In the genomic region with DNA sequence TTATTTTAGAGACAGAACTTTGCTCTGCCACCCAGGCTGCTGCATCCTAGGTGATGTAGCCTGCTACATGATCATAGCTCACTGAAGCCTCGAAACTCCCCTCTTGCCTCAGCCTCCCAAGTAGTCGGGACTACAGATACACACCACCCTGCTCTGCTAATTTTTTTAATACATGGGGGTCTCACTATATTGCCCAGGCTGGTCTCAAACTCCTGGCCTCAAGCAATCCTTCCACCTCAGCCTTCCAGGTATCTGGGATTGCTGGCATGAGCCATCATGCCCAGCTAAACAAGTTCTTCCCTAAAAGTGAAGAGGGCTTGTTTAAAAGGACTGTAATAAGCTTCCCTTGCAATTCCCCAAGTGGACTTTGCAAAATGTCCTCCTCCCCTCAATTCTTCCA, we compare ENCODE assay signal across 36 cellular contexts.
"Had no signal": no experiment of that assay in that cellular context is flagged by ENCODE, and none has a peak within 500 bp of the region (broad histone marks: within the 10 kb centered on the region; RNA-seq: fewer than 3 reads in every experiment).

No MANE protein-coding gene starts in this region.

- H3K4me1 ChIP-seq: body of pancreas, breast epithelium, esophagus squamous epithelium had no signal

- H3K27ac Mint-ChIP-seq: activated CD4-positive, alpha-beta memory T cell treated with anti-CD3 and anti-CD28 coated beads for 36 hours; activated CD4-positive, alpha-beta T cell treated with anti-CD3 and anti-CD28 coated beads for 36 hours; activated CD4-positive, alpha-beta T cell treated with anti-CD3 and anti-CD28 coated beads, Interleukin-2, amount 10 ng/mL, durations not matched to agents 24 days and 14 days; activated CD8-positive, alpha-beta T cell treated with anti-CD3 and anti-CD28 coated beads, Interleukin-2, amount 10 ng/mL, durations not matched to agents 7 days and 5 days; activated naive CD4-positive, alpha-beta T cell treated with anti-CD3 and anti-CD28 coated beads for 36 hours; activated naive CD4-positive, alpha-beta T cell treated with anti-CD3 and anti-CD28 coated beads, Interleukin-2, amount 50 U/mL, for 24 hours; activated naive CD8-positive, alpha-beta T cell treated with anti-CD3 and anti-CD28 coated beads for 36 hours; activated naive CD8-positive, alpha-beta T cell treated with anti-CD3 and anti-CD28 coated beads, Interleukin-2, amount 50 U/mL, for 24 hours; activated T-helper 2 cell treated with anti-CD3 and anti-CD28 coated beads, Interferon-gamma antibody, Interleukin-2, Interleukin-4, amounts not matched to agents 10 μg/mL and 5 μg/mL and 100 μg/mL, durations not matched to agents 14 hours and 24 hours and 36 hours; dendritic cell treated with granulocyte-macrophage colony-stimulating factor and Interleukin-4, amounts not matched to agents 40 ng/mL and 50 ng/mL, for 4 days; effector memory CD8-positive, alpha-beta T cell; T-helper 17 cell; T-helper 2 cell treated with Interferon-gamma antibody and Interleukin-4, amounts not matched to agents 5 μg/mL and 100 μg/mL, for 36 hours had no signal

- ATAC-seq: activated CD4-positive, alpha-beta T cell treated with anti-CD3 and anti-CD28 coated beads for 36 hours; activated CD8-positive, alpha-beta T cell treated with anti-CD3 and anti-CD28 coated beads, Interleukin-2, amount 10 ng/mL, durations not matched to agents 7 days and 5 days; activated naive CD8-positive, alpha-beta T cell treated with anti-CD3 and anti-CD28 coated beads, Interleukin-2, amount 50 U/mL, for 24 hours; activated T-cell treated with anti-CD3 and anti-CD28 coated beads, Interleukin-2, amount 50 U/mL, for 4 hours; body of pancreas; effector memory CD8-positive, alpha-beta T cell; T-helper 17 cell had no signal

- DNase-seq: activated CD4-positive, alpha-beta memory T cell treated with anti-CD3 and anti-CD28 coated beads for 36 hours; activated CD4-positive, alpha-beta T cell treated with anti-CD3 and anti-CD28 coated beads for 36 hours; activated CD4-positive, alpha-beta T cell treated with anti-CD3 and anti-CD28 coated beads, Interleukin-2, amount 10 ng/mL, durations not matched to agents 24 days and 14 days; activated CD4-positive, CD25-positive, alpha-beta regulatory T cell; activated CD4-positive, CD25-positive, alpha-beta regulatory T cell treated with anti-CD3 and anti-CD28 coated beads, Interleukin-2, amount 50 U/mL, for 72 hours; activated CD8-positive, alpha-beta T cell treated with anti-CD3 and anti-CD28 coated beads, Interleukin-2, amount 10 ng/mL, durations not matched to agents 7 days and 5 days; activated effector memory CD4-positive, alpha-beta T cell treated with anti-CD3 and anti-CD28 coated beads, Interleukin-2, amount 50 U/mL, for 16 hours; activated naive CD4-positive, alpha-beta T cell treated with anti-CD3 and anti-CD28 coated beads for 36 hours; activated naive CD8-positive, alpha-beta T cell treated with anti-CD3 and anti-CD28 coated beads for 36 hours; activated naive CD8-positive, alpha-beta T cell treated with anti-CD3 and anti-CD28 coated beads, Interleukin-2, amount 50 U/mL, for 24 hours; activated T-cell treated with anti-CD3 and anti-CD28 coated beads, Interleukin-2, amount 50 U/mL, for 4 hours; adrenal gland; amygdala; aorta; body of pancreas; central memory CD4-positive, alpha-beta T cell; cerebellar nuclear complex; effector CD4-positive, alpha-beta T cell; effector memory CD8-positive, alpha-beta T cell; esophagus squamous epithelium; foreskin melanocyte; head of caudate nucleus; T-helper 1 cell; T-helper 17 cell; T1000; WERI-Rb-1 had no signal

- H3K9me3 Mint-ChIP-seq: activated CD4-positive, alpha-beta memory T cell treated with anti-CD3 and anti-CD28 coated beads for 36 hours; activated naive CD4-positive, alpha-beta T cell treated with anti-CD3 and anti-CD28 coated beads for 36 hours; activated naive CD4-positive, alpha-beta T cell treated with anti-CD3 and anti-CD28 coated beads, Interleukin-2, amount 50 U/mL, for 24 hours; activated naive CD8-positive, alpha-beta T cell treated with anti-CD3 and anti-CD28 coated beads for 36 hours; activated naive CD8-positive, alpha-beta T cell treated with anti-CD3 and anti-CD28 coated beads, Interleukin-2, amount 50 U/mL, for 24 hours; activated T-cell treated with anti-CD3 and anti-CD28 coated beads, Interleukin-2, amount 50 U/mL, for 4 hours; activated T-helper 2 cell treated with anti-CD3 and anti-CD28 coated beads, Interferon-gamma antibody, Interleukin-2, Interleukin-4, amounts not matched to agents 10 μg/mL and 5 μg/mL and 100 μg/mL, durations not matched to agents 14 hours and 24 hours and 36 hours; dendritic cell treated with granulocyte-macrophage colony-stimulating factor and Interleukin-4, amounts not matched to agents 40 ng/mL and 50 ng/mL, for 4 days; effector memory CD8-positive, alpha-beta T cell; T-helper 2 cell treated with Interferon-gamma antibody and Interleukin-4, amounts not matched to agents 5 μg/mL and 100 μg/mL, for 36 hours had no signal

- FAIRE-seq: endometrium, endothelial cell of umbilical vein had no signal

- H3K27ac ChIP-seq: adrenal gland, body of pancreas, breast epithelium, cardiac muscle cell, coronary artery, epithelial cell of prostate, esophagus squamous epithelium, WERI-Rb-1 had no signal

- H3K27me3 ChIP-seq: adrenal gland, body of pancreas, breast epithelium, cardiac muscle cell, esophagus squamous epithelium had no signal

- H3K4me3 Mint-ChIP-seq: activated CD4-positive, alpha-beta memory T cell treated with anti-CD3 and anti-CD28 coated beads for 36 hours; activated CD4-positive, alpha-beta T cell treated with anti-CD3 and anti-CD28 coated beads for 36 hours; activated CD4-positive, alpha-beta T cell treated with anti-CD3 and anti-CD28 coated beads, Interleukin-2, amount 10 ng/mL, durations not matched to agents 24 days and 14 days; activated CD8-positive, alpha-beta T cell treated with anti-CD3 and anti-CD28 coated beads, Interleukin-2, amount 10 ng/mL, durations not matched to agents 7 days and 5 days; activated naive CD4-positive, alpha-beta T cell treated with anti-CD3 and anti-CD28 coated beads for 36 hours; activated naive CD4-positive, alpha-beta T cell treated with anti-CD3 and anti-CD28 coated beads, Interleukin-2, amount 50 U/mL, for 24 hours; activated naive CD8-positive, alpha-beta T cell treated with anti-CD3 and anti-CD28 coated beads for 36 hours; activated naive CD8-positive, alpha-beta T cell treated with anti-CD3 and anti-CD28 coated beads, Interleukin-2, amount 50 U/mL, for 24 hours; activated T-cell treated with anti-CD3 and anti-CD28 coated beads, Interleukin-2, amount 50 U/mL, for 4 hours; dendritic cell treated with granulocyte-macrophage colony-stimulating factor and Interleukin-4, amounts not matched to agents 40 ng/mL and 50 ng/mL, for 4 days; effector memory CD8-positive, alpha-beta T cell; T-helper 17 cell; T-helper 2 cell treated with Interferon-gamma antibody and Interleukin-4, amounts not matched to agents 5 μg/mL and 100 μg/mL, for 36 hours had no signal

- H3K4me1 Mint-ChIP-seq: activated CD4-positive, alpha-beta T cell treated with anti-CD3 and anti-CD28 coated beads for 36 hours; activated CD4-positive, alpha-beta T cell treated with anti-CD3 and anti-CD28 coated beads, Interleukin-2, amount 10 ng/mL, durations not matched to agents 24 days and 14 days; activated naive CD4-positive, alpha-beta T cell treated with anti-CD3 and anti-CD28 coated beads, Interleukin-2, amount 50 U/mL, for 24 hours; activated naive CD8-positive, alpha-beta T cell treated with anti-CD3 and anti-CD28 coated beads for 36 hours; activated naive CD8-positive, alpha-beta T cell treated with anti-CD3 and anti-CD28 coated beads, Interleukin-2, amount 50 U/mL, for 24 hours; T-helper 17 cell had no signal

- H3K4me3 ChIP-seq: adrenal gland, body of pancreas, breast epithelium, cardiac muscle cell, coronary artery, esophagus squamous epithelium had no signal

- H3K36me3 Mint-ChIP-seq: activated CD4-positive, alpha-beta memory T cell treated with anti-CD3 and anti-CD28 coated beads for 36 hours; activated naive CD4-positive, alpha-beta T cell treated with anti-CD3 and anti-CD28 coated beads, Interleukin-2, amount 50 U/mL, for 24 hours; activated naive CD8-positive, alpha-beta T cell treated with anti-CD3 and anti-CD28 coated beads for 36 hours had no signal

- H3K27me3 Mint-ChIP-seq: activated CD4-positive, alpha-beta memory T cell treated with anti-CD3 and anti-CD28 coated beads for 36 hours; activated CD4-positive, alpha-beta T cell treated with anti-CD3 and anti-CD28 coated beads for 36 hours; activated CD4-positive, alpha-beta T cell treated with anti-CD3 and anti-CD28 coated beads, Interleukin-2, amount 10 ng/mL, durations not matched to agents 24 days and 14 days; activated naive CD4-positive, alpha-beta T cell treated with anti-CD3 and anti-CD28 coated beads, Interleukin-2, amount 50 U/mL, for 24 hours; activated naive CD8-positive, alpha-beta T cell treated with anti-CD3 and anti-CD28 coated beads for 36 hours; activated naive CD8-positive, alpha-beta T cell treated with anti-CD3 and anti-CD28 coated beads, Interleukin-2, amount 50 U/mL, for 24 hours; dendritic cell treated with granulocyte-macrophage colony-stimulating factor and Interleukin-4, amounts not matched to agents 40 ng/mL and 50 ng/mL, for 4 days; effector memory CD8-positive, alpha-beta T cell; T-helper 17 cell had no signal

- H3K36me3 ChIP-seq: adrenal gland, breast epithelium, cardiac muscle cell, esophagus squamous epithelium, WERI-Rb-1 had no signal

- H3K9me3 ChIP-seq: adrenal gland, body of pancreas, breast epithelium, esophagus squamous epithelium had no signal
